1 cellular context compared by ENCODE assay signal in genomic region chr2:27799646-27800010, GRCh38.
TF ChIP-seq lines count a peak whose summit lies in the region.

No MANE protein-coding gene starts in this region.

TF ChIP-seq in SK-N-SH, 30 proteins besides CTCF, POLR2A, EP300 and RAD21:
- TF ChIP-seq TAF1 (IDR thresholded peaks at IDR 0.05; ENCODE audit: borderline replicate concordance, low read depth, low read length) (no peak), MEF2A (IDR thresholded peaks at IDR 0.05; ENCODE audit: borderline replicate concordance, low read depth) (no peak; the same call in 1 of the 2 replicates), RFX5 (IDR thresholded peaks at IDR 0.05; ENCODE audit: low read length) (no peak), SIN3A (IDR thresholded peaks at IDR 0.05; ENCODE audit: borderline replicate concordance, low read depth, low read length) (no peak), NRF1 (IDR thresholded peaks at IDR 0.05; ENCODE audit: low read depth, low read length) (no peak), ELF1 (IDR thresholded peaks at IDR 0.05) (no peak), PBX3 (IDR thresholded peaks at IDR 0.05) (no peak), SMC3 (IDR thresholded peaks at IDR 0.05; ENCODE audit: low read depth, low read length) (no peak), TCF12 (IDR thresholded peaks at IDR 0.05) (no peak)
- TF ChIP-seq, protein P1, sequence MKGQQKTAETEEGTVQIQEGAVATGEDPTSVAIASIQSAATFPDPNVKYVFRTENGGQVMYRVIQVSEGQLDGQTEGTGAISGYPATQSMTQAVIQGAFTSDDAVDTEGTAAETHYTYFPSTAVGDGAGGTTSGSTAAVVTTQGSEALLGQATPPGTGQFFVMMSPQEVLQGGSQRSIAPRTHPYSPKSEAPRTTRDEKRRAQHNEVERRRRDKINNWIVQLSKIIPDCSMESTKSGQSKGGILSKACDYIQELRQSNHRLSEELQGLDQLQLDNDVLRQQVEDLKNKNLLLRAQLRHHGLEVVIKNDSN (IDR thresholded peaks at IDR 0.05; ENCODE audit: borderline replicate concordance, low read depth), result no peak
